Comparison of ENCODE assay signal across 8 cellular contexts in the genomic region with DNA sequence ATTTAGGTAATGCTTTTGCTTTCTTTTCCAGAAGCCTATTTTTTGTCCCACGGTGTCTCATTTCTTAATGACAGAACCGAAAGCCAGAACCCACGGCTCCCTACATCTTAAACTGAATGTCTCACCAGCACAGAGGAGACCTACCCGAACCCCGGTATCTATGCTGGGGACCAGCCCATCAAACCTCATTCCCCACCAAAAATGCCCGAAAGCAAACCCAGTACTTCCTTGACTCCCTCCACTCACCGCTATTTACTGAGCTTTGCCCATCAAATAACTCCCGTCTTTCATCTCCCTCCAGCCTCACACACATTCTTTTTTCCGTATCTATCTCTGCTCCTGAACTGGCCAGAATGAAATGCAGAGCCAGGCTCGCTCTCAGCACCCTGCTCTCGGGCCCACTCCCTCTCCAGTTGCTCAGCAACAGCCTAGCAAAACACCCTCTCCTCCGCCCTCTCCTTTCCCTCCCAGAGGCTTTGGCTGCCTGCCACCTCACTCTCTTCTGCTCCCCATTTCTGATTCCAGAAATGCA. TPM values are rescaled to one million over a fixed set of nuclear protein-coding genes. Genes with fewer than 3 reads are reported as not detected.
DNase-seq lines count a peak whose midpoint lies in the region; ATAC-seq and TF ChIP-seq lines count a peak whose summit lies in the region.

No MANE protein-coding gene starts in this region.

- POLR2A ChIA-PET in activated CD8-positive, alpha-beta T cell treated with anti-CD3 and anti-CD28 coated beads, Interleukin-2, amount 10 ng/mL, durations not matched to agents 7 days and 5 days (lab: Charles Lee), result no interaction called here
- POLR2A ChIA-PET in naive thymus-derived CD8-positive, alpha-beta T cell (lab: Charles Lee), result no interaction called here

- CTCF ChIA-PET in activated CD8-positive, alpha-beta T cell treated with anti-CD3 and anti-CD28 coated beads, Interleukin-2, amount 10 ng/mL, durations not matched to agents 7 days and 5 days (lab: Charles Lee), result interaction anchor here (1.0 to 1.4 kb wide), 3 partner anchors 9 to 1022 kb away, joined by 3 read pairs; no protein-coding TSS in a partner anchor

- H3K9me3 Mint-ChIP-seq in activated CD8-positive, alpha-beta T cell treated with anti-CD3 and anti-CD28 coated beads, Interleukin-2, amount 10 ng/mL, durations not matched to agents 7 days and 5 days (ENCODE audit: insufficient read depth), result no peaks in the 10 kb centered on the region
- H3K9me3 Mint-ChIP-seq in naive thymus-derived CD8-positive, alpha-beta T cell, result peaks cover 0 to 2% (median 0%) of the 10 kb centered on the region in 9 donors

- peak; percentile 75 for DNase-seq in ELF-1 (ENCODE audit: low read depth, low spot score)
- DNase-seq in NCI-H187 treated with DMSO at 0.1 percent for 48 hours (lab: John Stamatoyannopoulos, UW), result peak; percentile 25
- DNase-seq in activated CD8-positive, alpha-beta T cell treated with anti-CD3 and anti-CD28 coated beads, Interleukin-2, amount 10 ng/mL, durations not matched to agents 7 days and 5 days, result peak; percentile 54
- peak; percentile 78 for DNase-seq in fibroblast of villous mesenchyme (ENCODE audit: low read depth)
- peak in 8 of 10 donors; percentile 25 to 74 (median 54) for DNase-seq in naive thymus-derived CD8-positive, alpha-beta T cell
- no peak for DNase-seq in HuH-7 (ENCODE audit: low spot score)

- peak overlapping the region; percentile 62 for H3K4me3 ChIP-seq in fibroblast of villous mesenchyme (ENCODE audit: low read depth, low read length)

- no peak for TF ChIP-seq CTCF in fibroblast of villous mesenchyme (IDR thresholded peaks at IDR 0.05; ENCODE audit: insufficient read depth, low read depth, low read length)

- H3K27ac Mint-ChIP-seq in activated CD8-positive, alpha-beta T cell treated with anti-CD3 and anti-CD28 coated beads, Interleukin-2, amount 10 ng/mL, durations not matched to agents 7 days and 5 days, result no peak overlapping the region
- peak overlapping the region in 8 of 10 donors; percentile 35 to 94 (median 86) for H3K27ac Mint-ChIP-seq in naive thymus-derived CD8-positive, alpha-beta T cell

- peaks cover 54% of the 10 kb centered on the region for H3K27me3 Mint-ChIP-seq in activated CD8-positive, alpha-beta T cell treated with anti-CD3 and anti-CD28 coated beads, Interleukin-2, amount 10 ng/mL, durations not matched to agents 7 days and 5 days (ENCODE audit: low read depth)
- H3K27me3 Mint-ChIP-seq in naive thymus-derived CD8-positive, alpha-beta T cell, result peaks cover 26 to 88% (median 52%) of the 10 kb centered on the region in 5 donors

- no peaks in the 10 kb centered on the region for H3K36me3 Mint-ChIP-seq in activated CD8-positive, alpha-beta T cell treated with anti-CD3 and anti-CD28 coated beads, Interleukin-2, amount 10 ng/mL, durations not matched to agents 7 days and 5 days (ENCODE audit: low read depth)
- H3K36me3 Mint-ChIP-seq in naive thymus-derived CD8-positive, alpha-beta T cell, result peaks cover 0 to 2% (median 0%) of the 10 kb centered on the region in 3 donors

- ATAC-seq in activated CD8-positive, alpha-beta T cell treated with anti-CD3 and anti-CD28 coated beads, Interleukin-2, amount 10 ng/mL, durations not matched to agents 7 days and 5 days, result peak; percentile 31
- ATAC-seq in naive thymus-derived CD8-positive, alpha-beta T cell, result peak; percentile 31 to 32
- no peak for ATAC-seq in HG03571 (IDR thresholded peaks at IDR 0.05; ENCODE audit: unreplicated experiment)
- no peak for ATAC-seq in GM21529 (IDR thresholded peaks at IDR 0.05; ENCODE audit: unreplicated experiment)

- H3K4me3 Mint-ChIP-seq in activated CD8-positive, alpha-beta T cell treated with anti-CD3 and anti-CD28 coated beads, Interleukin-2, amount 10 ng/mL, durations not matched to agents 7 days and 5 days, result peak overlapping the region; percentile 59
- H3K4me3 Mint-ChIP-seq in naive thymus-derived CD8-positive, alpha-beta T cell, result peak overlapping the region; percentile 43 to 92 (median 74)

- peaks cover 39% of the 10 kb centered on the region for H3K4me1 Mint-ChIP-seq in activated CD8-positive, alpha-beta T cell treated with anti-CD3 and anti-CD28 coated beads, Interleukin-2, amount 10 ng/mL, durations not matched to agents 7 days and 5 days (ENCODE audit: low read depth)
- H3K4me1 Mint-ChIP-seq in naive thymus-derived CD8-positive, alpha-beta T cell, result peaks cover 21 to 42% (median 33%) of the 10 kb centered on the region in 4 donors

RNA-seq across cellular contexts. Expression of gene IGFBP5, which starts 4.1 kb away (rescaled TPM):
- total RNA-seq in activated CD8-positive, alpha-beta T cell treated with anti-CD3 and anti-CD28 coated beads, Interleukin-2, amount 10 ng/mL, durations not matched to agents 7 days and 5 days, result under 1 TPM; 0.08 to 0.18 TPM
- 644 and 754 TPM in 2 replicates for total RNA-seq in fibroblast of villous mesenchyme
- not detected for total RNA-seq in naive thymus-derived CD8-positive, alpha-beta T cell
- not detected for polyA plus RNA-seq in naive thymus-derived CD8-positive, alpha-beta T cell

RNA-seq across cellular contexts. Expression of gene IGFBP2, which starts 58.1 kb away (rescaled TPM):
- 10 to 100 TPM; 74.7 to 75.5 TPM for total RNA-seq in activated CD8-positive, alpha-beta T cell treated with anti-CD3 and anti-CD28 coated beads, Interleukin-2, amount 10 ng/mL, durations not matched to agents 7 days and 5 days
- 15.5 and 18.4 TPM in 2 replicates for total RNA-seq in fibroblast of villous mesenchyme
- not detected for total RNA-seq in naive thymus-derived CD8-positive, alpha-beta T cell
- under 1 TPM in 2 of 3 donors, not detected in 1; 0.15 to 0.48 TPM for polyA plus RNA-seq in naive thymus-derived CD8-positive, alpha-beta T cell

Comparison
In these comparisons a context has a peak if more than half of its experiments do, and no peak if none do; other contexts are left out.
1. ATAC-seq: peak in activated CD8-positive, alpha-beta T cell treated with anti-CD3 and anti-CD28 coated beads, Interleukin-2, amount 10 ng/mL, durations not matched to agents 7 days and 5 days (single experiment) and naive thymus-derived CD8-positive, alpha-beta T cell (2 of 2); none in HG03571 (single experiment) and GM21529 (single experiment).
2. RNA of gene IGFBP5, which starts 4.1 kb away (total RNA-seq): 644 to 754 TPM in fibroblast of villous mesenchyme; 0.08 to 0.18 TPM in activated CD8-positive, alpha-beta T cell treated with anti-CD3 and anti-CD28 coated beads, Interleukin-2, amount 10 ng/mL, durations not matched to agents 7 days and 5 days and not detected in naive thymus-derived CD8-positive, alpha-beta T cell; every median in the first group is over 100 times any median in the second.
3. RNA of gene IGFBP2, which starts 58.1 kb away (total RNA-seq): 74.7 to 75.5 TPM in activated CD8-positive, alpha-beta T cell treated with anti-CD3 and anti-CD28 coated beads, Interleukin-2, amount 10 ng/mL, durations not matched to agents 7 days and 5 days and 15.5 to 18.4 TPM in fibroblast of villous mesenchyme; not detected in naive thymus-derived CD8-positive, alpha-beta T cell; every median in the first group is over 10 times any median in the second.